1 cellular context compared by ENCODE assay signal in genomic region chr7:39948932-39949928, GRCh38.
TF ChIP-seq lines count a peak whose summit lies in the region.

No MANE protein-coding gene starts in this region.

TF ChIP-seq in HepG2, 621 proteins besides CTCF, POLR2A, EP300 and RAD21 (continued from another document and continues in another):
- 0 out of 2 replicates have a peak, but pooled peaks have one; percentile 62 for TF ChIP-seq ZNF704 (CRISPR knock-in tag; IDR thresholded peaks at IDR 0.05; ENCODE audit: borderline replicate concordance)
- peak; percentile 61; the same call in 1 of the 2 replicates for TF ChIP-seq ZBTB7A (CRISPR knock-in tag; IDR thresholded peaks at IDR 0.05)
- TF ChIP-seq POLR2AphosphoS5 (IDR thresholded peaks at IDR 0.05; ENCODE audit: low read depth, low read length), result peak; percentile 93
- peak; percentile 77 for TF ChIP-seq ZNF280D (CRISPR knock-in tag; IDR thresholded peaks at IDR 0.05)
- no peak for TF ChIP-seq ETS1 (CRISPR knock-in tag; IDR thresholded peaks at IDR 0.05)
- peak; percentile 44 for TF ChIP-seq AGO2 (optimal IDR thresholded peaks at IDR 0.05; ENCODE audit: low read depth, low read length)
- 0 out of 2 replicates have a peak, but pooled peaks have one; percentile 83 for TF ChIP-seq ZNF44 (CRISPR knock-in tag; IDR thresholded peaks at IDR 0.05)
- peak; percentile 68; the same call in 1 of the 3 replicates for TF ChIP-seq MXI1 (IDR thresholded peaks at IDR 0.05; ENCODE audit: borderline replicate concordance, low read depth, low read length)
- TF ChIP-seq ZNF263 (CRISPR knock-in tag; IDR thresholded peaks at IDR 0.05), result peak; percentile 99
- TF ChIP-seq TEAD3 (CRISPR knock-in tag; optimal IDR thresholded peaks at IDR 0.05; ENCODE audit: borderline replicate concordance), result peak; percentile 61
- peak; percentile 72; the same call in 1 of the 2 replicates for TF ChIP-seq ZNF761 (CRISPR knock-in tag; conservative IDR thresholded peaks at IDR 0.05)
- TF ChIP-seq BATF2 (CRISPR knock-in tag; IDR thresholded peaks at IDR 0.05), result peak; percentile 55
- no peak for TF ChIP-seq NR2F2 (IDR thresholded peaks at IDR 0.05; ENCODE audit: borderline replicate concordance, low read depth)
- TF ChIP-seq ZNF691 (CRISPR knock-in tag; IDR thresholded peaks at IDR 0.05; ENCODE audit: borderline replicate concordance, low read depth), result peak; percentile 73; the same call in 1 of the 2 replicates
- TF ChIP-seq DNMT1 (CRISPR knock-in tag; IDR thresholded peaks at IDR 0.05), result no peak
- peak; percentile 82 for TF ChIP-seq ETV5 (CRISPR knock-in tag; IDR thresholded peaks at IDR 0.05; ENCODE audit: borderline replicate concordance)
- peak; percentile 5 for TF ChIP-seq SOX5 (CRISPR knock-in tag; IDR thresholded peaks at IDR 0.05; ENCODE audit: borderline replicate concordance)
- TF ChIP-seq ZNF747 (CRISPR knock-in tag; IDR thresholded peaks at IDR 0.05; ENCODE audit: borderline replicate concordance), result no peak
- TF ChIP-seq ZNF660 (CRISPR knock-in tag; IDR thresholded peaks at IDR 0.05; ENCODE audit: borderline replicate concordance, low read depth), result no peak
- TF ChIP-seq UBTF (CRISPR knock-in tag; IDR thresholded peaks at IDR 0.05), result peak; percentile 24; the same call in 1 of the 2 replicates
- peak; percentile 60 for TF ChIP-seq HDAC2 (CRISPR knock-in tag; IDR thresholded peaks at IDR 0.05)
- no peak for TF ChIP-seq ZBTB39 (CRISPR knock-in tag; IDR thresholded peaks at IDR 0.05)
- TF ChIP-seq ZNF276 (CRISPR knock-in tag; IDR thresholded peaks at IDR 0.05; ENCODE audit: low read depth), result 0 out of 2 replicates have a peak, but pooled peaks have one; percentile 29
- peak; percentile 77 for TF ChIP-seq YY1 (IDR thresholded peaks at IDR 0.05; ENCODE audit: insufficient read depth, insufficient replicate concordance, low read depth, low read length)
- no peak for TF ChIP-seq ZNF740 (CRISPR knock-in tag; IDR thresholded peaks at IDR 0.05)
- TF ChIP-seq ZFY (CRISPR knock-in tag; IDR thresholded peaks at IDR 0.05), result peak; percentile 85
- peak; percentile 45; the same call in 1 of the 2 replicates for TF ChIP-seq ZNF335 (CRISPR knock-in tag; IDR thresholded peaks at IDR 0.05)
- TF ChIP-seq ZNF225 (CRISPR knock-in tag; IDR thresholded peaks at IDR 0.05), result peak; percentile 79; the same call in 1 of the 2 replicates
- TF ChIP-seq ZNF18 (CRISPR knock-in tag; IDR thresholded peaks at IDR 0.05; ENCODE audit: insufficient replicate concordance), result no peak
- TF ChIP-seq HOXA9 (CRISPR knock-in tag; IDR thresholded peaks at IDR 0.05; ENCODE audit: borderline replicate concordance), result 0 out of 2 replicates have a peak, but pooled peaks have one; percentile 7
- TF ChIP-seq SP5 (CRISPR knock-in tag; IDR thresholded peaks at IDR 0.05; ENCODE audit: borderline replicate concordance, low read depth), result peak; percentile 49
- no peak; the same call in 1 of the 2 replicates for TF ChIP-seq SIN3B (IDR thresholded peaks at IDR 0.05; ENCODE audit: low read length)
- TF ChIP-seq ZNF652 (CRISPR knock-in tag; IDR thresholded peaks at IDR 0.05; ENCODE audit: borderline replicate concordance, low read depth), result peak; percentile 95
- TF ChIP-seq ZFP91 (CRISPR knock-in tag; IDR thresholded peaks at IDR 0.05; ENCODE audit: borderline replicate concordance), result peak; percentile 82; the same call in 1 of the 2 replicates
- TF ChIP-seq CSRNP2 (CRISPR knock-in tag; conservative IDR thresholded peaks at IDR 0.05; ENCODE audit: low read depth), result no peak
- no peak for TF ChIP-seq FOSL1 (CRISPR knock-in tag; IDR thresholded peaks at IDR 0.05; ENCODE audit: borderline replicate concordance)
- no peak for TF ChIP-seq ZNF720 (CRISPR knock-in tag; IDR thresholded peaks at IDR 0.05)
- no peak for TF ChIP-seq XBP1 (CRISPR knock-in tag; IDR thresholded peaks at IDR 0.05)
- peak; percentile 45 for TF ChIP-seq GATAD2A (CRISPR knock-in tag; IDR thresholded peaks at IDR 0.05)
